ENCODE assay signal across 9 cellular contexts in genomic region chr9:4886698-4887097, GRCh38.
DNase-seq lines count a peak whose midpoint lies in the region; ATAC-seq and TF ChIP-seq lines count a peak whose summit lies in the region.
"Had no signal": no experiment of that assay in that cellular context is flagged by ENCODE, and none has a peak within 500 bp of the region (broad histone marks: within the 10 kb centered on the region; RNA-seq: fewer than 3 reads in every experiment).

No MANE protein-coding gene starts in this region.

- CTCF ChIA-PET in mammary epithelial cell (lab: Charles Lee; ENCODE audit: low non-redundant PET) = no interaction called here

- H3K9me3 ChIP-seq in hepatocyte (ENCODE audit: low read depth) = no peaks in the 10 kb centered on the region
- no peaks in the 10 kb centered on the region for H3K9me3 ChIP-seq in mammary epithelial cell (replicated peaks; ENCODE audit: insufficient read depth, low read length)
- no peaks in the 10 kb centered on the region for H3K9me3 ChIP-seq in heart right ventricle

- in situ Hi-C loops in GM13977 (cut with MboI; ENCODE audit: low pct_unique_long_range_greater_than_20kb, low sequenced_read_pairs, unreplicated experiment) = no loop called here
- in situ Hi-C loops in mammary epithelial cell (cut with MboI; ENCODE audit: low sequenced_read_pairs in 2 of 2) = no loop called here

- H3K27me3 ChIP-seq in hepatocyte (no peaks in the 10 kb centered on the region), mammary epithelial cell (ENCODE audit: insufficient read depth, low read length) (no peaks in the 10 kb centered on the region), heart right ventricle (no peaks in the 10 kb centered on the region)

- H3K79me2 ChIP-seq in hepatocyte = no peaks in the 10 kb centered on the region
- H3K79me2 ChIP-seq in mammary epithelial cell (ENCODE audit: insufficient read depth, low read length) = no peaks in the 10 kb centered on the region

- H3K4me3 ChIP-seq in hepatocyte = no peak overlapping the region
- no peak overlapping the region for H3K4me3 ChIP-seq in mammary epithelial cell (replicated peaks in 1 of 3; ENCODE audit: insufficient read depth in 1 of 3, low read depth in 2 of 3, low read length in 3 of 3)
- H3K4me3 ChIP-seq in heart right ventricle = no peak overlapping the region

- TF ChIP-seq CTCF in GM13977 (IDR thresholded peaks at IDR 0.05; ENCODE audit: extremely low read depth, insufficient read depth, missing control alignments) (no peak), hepatocyte (IDR thresholded peaks at IDR 0.05; ENCODE audit: poor library complexity) (no peak), mammary epithelial cell (conservative IDR thresholded peaks at IDR 0.05 in 1 of 2, IDR thresholded peaks at IDR 0.05 in 1 of 2; ENCODE audit: extremely low read depth in 1 of 2, insufficient read depth in 1 of 2, low read depth in 1 of 2, low read length in 2 of 2) (no peak), heart right ventricle (IDR thresholded peaks at IDR 0.05) (no peak)

- DNase-seq in GM13977 (ENCODE audit: low spot score) (peak; percentile 54), glomerular visceral epithelial cell (ENCODE audit: extremely low spot score) (peak; percentile 90), hepatocyte (ENCODE audit: low spot score) (no peak), OCI-M2 (lab: John Stamatoyannopoulos, UW; ENCODE audit: unreplicated experiment) (no peak), mammary epithelial cell (no peak), heart right ventricle (no peak)
- DNase-seq: NCI-H774 had no signal

- H3K9ac ChIP-seq in mammary epithelial cell (ENCODE audit: insufficient read depth, low read length) = no peak overlapping the region

- no TSS peak for BruUV-seq in mammary epithelial cell (replicated peaks; lab: Mats Ljungman, UMichigan)

- H3K9me2 ChIP-seq in hepatocyte (replicated peaks; ENCODE audit: insufficient read depth) = no peaks in the 10 kb centered on the region

- no peaks in the 10 kb centered on the region for H3K36me3 ChIP-seq in hepatocyte (replicated peaks; ENCODE audit: insufficient read depth, low read depth)
- no peaks in the 10 kb centered on the region for H3K36me3 ChIP-seq in mammary epithelial cell (ENCODE audit: insufficient read depth, low read length)
- H3K36me3 ChIP-seq in heart right ventricle = no peaks in the 10 kb centered on the region

- H3K4me1 ChIP-seq in hepatocyte (ENCODE audit: insufficient read depth) (no peaks in the 10 kb centered on the region), mammary epithelial cell (ENCODE audit: insufficient read depth, low read length) (peaks cover 4% of the 10 kb centered on the region), heart right ventricle (peaks cover 0 to 8% (median 5%) of the 10 kb centered on the region in 9 donors)

- no peak overlapping the region for H3K4me2 ChIP-seq in hepatocyte
- H3K4me2 ChIP-seq in mammary epithelial cell (ENCODE audit: insufficient read depth, low read depth, low read length) = no peak overlapping the region

- intact Hi-C loops in mammary epithelial cell (cut with micrococcal nuclease) = no loop called here
- intact Hi-C loops in heart right ventricle (cut with DNase I) = no loop called here

- 30% methylated on average over 6 of the region's 6 CpGs for WGBS in hepatocyte (ENCODE audit: low lambda C conversion rate, missing lambda C conversion rate)
- 71% methylated on average over 6 of the region's 6 CpGs for WGBS in mammary epithelial cell (ENCODE audit: low coverage, missing lambda C conversion rate)
- 74 to 79% methylated on average over 6 of the region's 6 CpGs for WGBS in heart right ventricle, 2 donors

- H2AFZ ChIP-seq in hepatocyte (no peak overlapping the region), mammary epithelial cell (ENCODE audit: low read depth, low read length) (no peak overlapping the region)

- dilution Hi-C loops in mammary epithelial cell (cut with HindIII; ENCODE audit: low sequenced_read_pairs) = no loop called here

- ATAC-seq in GM21381 (IDR thresholded peaks at IDR 0.05; ENCODE audit: unreplicated experiment) (peak; percentile 99), HG03095 (IDR thresholded peaks at IDR 0.05; ENCODE audit: unreplicated experiment) (peak; percentile 98), heart right ventricle (no peak)

- H3K27ac ChIP-seq in hepatocyte (no peak overlapping the region), mammary epithelial cell (ENCODE audit: insufficient read depth, low read depth, low read length) (no peak overlapping the region), heart right ventricle (no peak overlapping the region)

- H4K20me1 ChIP-seq in hepatocyte (ENCODE audit: insufficient read depth, poor library complexity, severe bottlenecking) (no peaks in the 10 kb centered on the region), mammary epithelial cell (ENCODE audit: insufficient read depth, low read length) (no peaks in the 10 kb centered on the region)

Comparison
In these comparisons a context has a peak if more than half of its experiments do, and no peak if none do; other contexts are left out.
1. DNase-seq: peak in GM13977 (single experiment) and glomerular visceral epithelial cell (single experiment); none in hepatocyte (single experiment), OCI-M2 (single experiment), mammary epithelial cell (single experiment) and heart right ventricle (0 of 2).
2. ATAC-seq: peak in GM21381 (single experiment) and HG03095 (single experiment); none in heart right ventricle (0 of 8).